Comparison of ENCODE assay signal across 25 cellular contexts in genomic region chr19:13992025-13992424, GRCh38. TPM values are rescaled to one million over a fixed set of nuclear protein-coding genes. Genes with fewer than 3 reads are reported as not detected.
DNase-seq lines count a peak whose midpoint lies in the region; ATAC-seq and TF ChIP-seq lines count a peak whose summit lies in the region.
"Had no signal": no experiment of that assay in that cellular context is flagged by ENCODE, and none has a peak within 500 bp of the region (broad histone marks: within the 10 kb centered on the region; RNA-seq: fewer than 3 reads in every experiment).

No MANE protein-coding gene starts in this region.

- TF ChIP-seq CTCF in CD4-positive, alpha-beta T cell (IDR thresholded peaks at IDR 0.05): no peak

- no peak overlapping the region for H3K4me3 Mint-ChIP-seq in CD4-positive, CD25-positive, alpha-beta regulatory T cell
- H3K4me3 Mint-ChIP-seq in CD4-positive, alpha-beta T cell: no peak overlapping the region
- H3K4me3 Mint-ChIP-seq in T-cell (peak overlapping the region in 1 of 3 donors; percentile 21), memory B cell (no peak overlapping the region)
- H3K4me3 Mint-ChIP-seq in activated CD4-positive, alpha-beta memory T cell treated with anti-CD3 and anti-CD28 coated beads for 36 hours: no peak overlapping the region

- H3K4me3 ChIP-seq in CD4-positive, CD25-positive, alpha-beta regulatory T cell (ENCODE audit: low read depth, low read length): no peak overlapping the region
- H3K4me3 ChIP-seq: GM23248, MG63 had no signal

- no peaks in the 10 kb centered on the region for H3K9me3 Mint-ChIP-seq in CD4-positive, CD25-positive, alpha-beta regulatory T cell
- no peaks in the 10 kb centered on the region for H3K9me3 Mint-ChIP-seq in CD4-positive, alpha-beta T cell
- no peaks in the 10 kb centered on the region for H3K9me3 Mint-ChIP-seq in T-cell
- no peaks in the 10 kb centered on the region for H3K9me3 Mint-ChIP-seq in memory B cell
- no peaks in the 10 kb centered on the region for H3K9me3 Mint-ChIP-seq in activated CD4-positive, alpha-beta memory T cell treated with anti-CD3 and anti-CD28 coated beads for 36 hours

- intact Hi-C loops in CD4-positive, alpha-beta T cell (cut with DNase I, micrococcal nuclease): no loop called here
- intact Hi-C loops in activated CD4-positive, alpha-beta memory T cell treated with anti-CD3 and anti-CD28 coated beads for 36 hours (cut with micrococcal nuclease): no loop called here

- H3K27ac Mint-ChIP-seq in CD4-positive, CD25-positive, alpha-beta regulatory T cell: peak overlapping the region in 2 of 3 donors; percentile 33 to 67
- peak overlapping the region; percentile 64 for H3K27ac Mint-ChIP-seq in CD4-positive, alpha-beta T cell
- H3K27ac Mint-ChIP-seq in T-cell: peak overlapping the region; percentile 34 to 66
- peak overlapping the region; percentile 69 for H3K27ac Mint-ChIP-seq in memory B cell
- no peak overlapping the region for H3K27ac Mint-ChIP-seq in activated CD4-positive, alpha-beta memory T cell treated with anti-CD3 and anti-CD28 coated beads for 36 hours

- no peaks in the 10 kb centered on the region for H3K27me3 ChIP-seq in CD4-positive, CD25-positive, alpha-beta regulatory T cell (ENCODE audit: control insufficient read depth, insufficient read depth, low read length)
- no peaks in the 10 kb centered on the region for H3K27me3 ChIP-seq in CD4-positive, alpha-beta T cell (ENCODE audit: control insufficient read depth, insufficient read depth, low read length)
- H3K27me3 ChIP-seq: MG63 had no signal

- ATAC-seq in CD4-positive, CD25-positive, alpha-beta regulatory T cell (ENCODE audit: low read depth in 2 of 2): no peak
- ATAC-seq in CD4-positive, alpha-beta T cell (ENCODE audit: poor library complexity): no peak
- ATAC-seq in T-cell (replicated peaks in 1 of 4): no peak
- ATAC-seq in memory B cell (ENCODE audit: low read depth): no peak
- ATAC-seq: PC-3 had no signal

- no peaks in the 10 kb centered on the region for H3K9me3 ChIP-seq in CD4-positive, CD25-positive, alpha-beta regulatory T cell (ENCODE audit: control insufficient read depth in 2 of 2, low read length in 2 of 2)
- H3K9me3 ChIP-seq in CD4-positive, alpha-beta T cell (ENCODE audit: control insufficient read depth, low read length): no peaks in the 10 kb centered on the region
- H3K9me3 ChIP-seq: MG63 had no signal

- no peaks in the 10 kb centered on the region for H3K27me3 Mint-ChIP-seq in CD4-positive, CD25-positive, alpha-beta regulatory T cell
- H3K27me3 Mint-ChIP-seq in CD4-positive, alpha-beta T cell: no peaks in the 10 kb centered on the region
- H3K27me3 Mint-ChIP-seq in T-cell (no peaks in the 10 kb centered on the region), memory B cell (no peaks in the 10 kb centered on the region)
- H3K27me3 Mint-ChIP-seq in activated CD4-positive, alpha-beta memory T cell treated with anti-CD3 and anti-CD28 coated beads for 36 hours: no peaks in the 10 kb centered on the region

- POLR2A ChIA-PET in CD4-positive, alpha-beta T cell (lab: Charles Lee): interaction anchor here (2.5 kb wide), 1 partner anchor 40 kb away, joined by 8 read pairs; the partner anchor contains the start of gene IL27RA
- POLR2A ChIA-PET in T-cell (lab: Charles Lee): interaction anchor here (0.5 to 0.6 kb wide), 3 partner anchors 27 to 394 kb away, joined by 3 to 8 read pairs (median 8); no protein-coding TSS in a partner anchor
- POLR2A ChIA-PET in activated CD4-positive, alpha-beta memory T cell treated with anti-CD3 and anti-CD28 coated beads for 36 hours (lab: Charles Lee): no interaction called here

- CTCF ChIA-PET in CD4-positive, alpha-beta T cell (lab: Charles Lee): interaction anchor here (1.8 kb wide), 1 partner anchor 11 kb away, joined by 4 read pairs; no protein-coding TSS in a partner anchor
- CTCF ChIA-PET in T-cell (lab: Charles Lee): interaction anchor here in 1 of 2 donors (0.7 kb wide), 1 partner anchor 165 kb away, joined by 3 read pairs; no protein-coding TSS in a partner anchor
- CTCF ChIA-PET in activated CD4-positive, alpha-beta memory T cell treated with anti-CD3 and anti-CD28 coated beads for 36 hours (lab: Charles Lee): no interaction called here

- H3K4me1 Mint-ChIP-seq in CD4-positive, CD25-positive, alpha-beta regulatory T cell: peaks cover 0 to 43% (median 9%) of the 10 kb centered on the region in 4 donors
- H3K4me1 Mint-ChIP-seq in CD4-positive, alpha-beta T cell (ENCODE audit: low read depth): peaks cover 37% of the 10 kb centered on the region
- peaks cover 44 to 48% (median 48%) of the 10 kb centered on the region in 3 donors for H3K4me1 Mint-ChIP-seq in T-cell
- H3K4me1 Mint-ChIP-seq in memory B cell: peaks cover 28% of the 10 kb centered on the region
- H3K4me1 Mint-ChIP-seq in activated CD4-positive, alpha-beta memory T cell treated with anti-CD3 and anti-CD28 coated beads for 36 hours (ENCODE audit: low read depth): peaks cover 30% of the 10 kb centered on the region

- DNase-seq in CD4-positive, CD25-positive, alpha-beta regulatory T cell: no peak
- DNase-seq in CD4-positive, alpha-beta T cell: no peak
- DNase-seq in T-cell: no peak
- DNase-seq in memory B cell (ENCODE audit: low spot score in 2 of 2): no peak
- no peak for DNase-seq in activated CD4-positive, alpha-beta memory T cell treated with anti-CD3 and anti-CD28 coated beads for 36 hours
- no peak for DNase-seq in GM03348 (ENCODE audit: low spot score)
- no peak for DNase-seq in putamen (ENCODE audit: low spot score)
- no peak for DNase-seq in activated T-cell treated with anti-CD3 and anti-CD28 coated beads, Interleukin-2, amount 50 U/mL, for 48 hours
- DNase-seq: Calu3; DMS79 treated with DMSO at 0.1 percent for 48 hours; GF-D8; GM23248; H7; KBM-7; MG63; NCI-H1105 treated with DMSO at 0.1 percent for 48 hours; NCI-H146; NCI-H1930; NCI-H2107; NCI-H524; NCI-H774; NK-92 treated with Interleukin-12 subunit alpha and Interleukin-12 subunit beta, amount 100 ng/mL, for 24 hours; PC-3 had no signal

- peaks cover 31% of the 10 kb centered on the region for H3K36me3 Mint-ChIP-seq in CD4-positive, CD25-positive, alpha-beta regulatory T cell
- peaks cover 46% of the 10 kb centered on the region for H3K36me3 Mint-ChIP-seq in CD4-positive, alpha-beta T cell (ENCODE audit: low read depth)
- H3K36me3 Mint-ChIP-seq in T-cell (peaks cover 30% of the 10 kb centered on the region), memory B cell (peaks cover 26% of the 10 kb centered on the region)
- peaks cover 19% of the 10 kb centered on the region for H3K36me3 Mint-ChIP-seq in activated CD4-positive, alpha-beta memory T cell treated with anti-CD3 and anti-CD28 coated beads for 36 hours

- peaks cover 6% of the 10 kb centered on the region for H3K36me3 ChIP-seq in CD4-positive, CD25-positive, alpha-beta regulatory T cell (ENCODE audit: control insufficient read depth, insufficient read depth, low read length)

- H3K27ac ChIP-seq in CD4-positive, CD25-positive, alpha-beta regulatory T cell (ENCODE audit: insufficient read depth, low read length, poor library complexity, severe bottlenecking): no peak overlapping the region
- H3K27ac ChIP-seq in CD4-positive, alpha-beta T cell (ENCODE audit: low read depth, low read length): no peak overlapping the region
- H3K27ac ChIP-seq: GM23248 had no signal

- H3K4me1 ChIP-seq in CD4-positive, CD25-positive, alpha-beta regulatory T cell (ENCODE audit: control insufficient read depth, insufficient read depth, low read length, poor library complexity, severe bottlenecking): peaks cover 25% of the 10 kb centered on the region

RNA-seq across cellular contexts. Expression of gene RFX1, which starts 14.1 kb away (rescaled TPM):
- 23.2 TPM for total RNA-seq in CD4-positive, CD25-positive, alpha-beta regulatory T cell
- polyA plus RNA-seq in CD4-positive, CD25-positive, alpha-beta regulatory T cell: 1 to 10 TPM in 2 of 4 donors, under 1 TPM in 2; 0.48 to 1.6 (median 0.83) TPM
- total RNA-seq in CD4-positive, alpha-beta T cell: 10 to 100 TPM; 14.6 to 16.3 TPM
- 10 to 100 TPM; 18.4 to 27.1 (median 23.1) TPM for total RNA-seq in T-cell
- total RNA-seq in activated CD4-positive, alpha-beta memory T cell treated with anti-CD3 and anti-CD28 coated beads for 36 hours: 10 to 100 TPM; 14.4 to 15.2 TPM

RNA-seq across cellular contexts. Expression of gene RLN3, which starts 35.9 kb away (rescaled TPM):
- not detected for total RNA-seq in CD4-positive, CD25-positive, alpha-beta regulatory T cell
- under 1 TPM in 1 of 4 donors, not detected in 3; 0.55 TPM for polyA plus RNA-seq in CD4-positive, CD25-positive, alpha-beta regulatory T cell
- not detected for total RNA-seq in CD4-positive, alpha-beta T cell
- total RNA-seq in T-cell: not detected
- total RNA-seq in activated CD4-positive, alpha-beta memory T cell treated with anti-CD3 and anti-CD28 coated beads for 36 hours: not detected
- total RNA-seq: A673, Calu3, GM23248, H7, HT-29, PC-3 had no signal
- polyA plus RNA-seq: GM23248 had no signal

RNA-seq across cellular contexts. Expression of gene IL27RA, which starts 39.5 kb away (rescaled TPM):
- 51.9 TPM for total RNA-seq in CD4-positive, CD25-positive, alpha-beta regulatory T cell
- polyA plus RNA-seq in CD4-positive, CD25-positive, alpha-beta regulatory T cell: 10 to 100 TPM; 71.2 to 78.4 (median 74.6) TPM
- total RNA-seq in CD4-positive, alpha-beta T cell: 10 to 100 TPM; 25.0 to 26.7 TPM
- total RNA-seq in T-cell: 10 to 100 TPM; 44.2 to 82.4 (median 66.5) TPM
- 10 to 100 TPM; 61.9 to 62.0 TPM for total RNA-seq in activated CD4-positive, alpha-beta memory T cell treated with anti-CD3 and anti-CD28 coated beads for 36 hours

RNA-seq across cellular contexts. Expression of gene DCAF15, which starts 39.7 kb away (rescaled TPM):
- 82.9 TPM for total RNA-seq in CD4-positive, CD25-positive, alpha-beta regulatory T cell
- 1 to 10 TPM; 5.3 to 7.5 (median 5.9) TPM for polyA plus RNA-seq in CD4-positive, CD25-positive, alpha-beta regulatory T cell
- 10 to 100 TPM; 84.9 to 85.0 TPM for total RNA-seq in CD4-positive, alpha-beta T cell
- 100 to 1,000 TPM in 3 of 5 donors, 10 to 100 TPM in 2; 67.3 to 118 (median 110) TPM for total RNA-seq in T-cell
- total RNA-seq in activated CD4-positive, alpha-beta memory T cell treated with anti-CD3 and anti-CD28 coated beads for 36 hours: 10 to 100 TPM; 67.0 to 72.0 TPM

RNA-seq across cellular contexts. Expression of gene PODNL1, which starts 53.8 kb away (rescaled TPM):
- not detected for total RNA-seq in CD4-positive, CD25-positive, alpha-beta regulatory T cell
- polyA plus RNA-seq in CD4-positive, CD25-positive, alpha-beta regulatory T cell: under 1 TPM in 1 of 4 donors, not detected in 3; 0.52 TPM
- not detected for total RNA-seq in CD4-positive, alpha-beta T cell
- total RNA-seq in T-cell: under 1 TPM in 1 of 5 donors, not detected in 4; 0.09 TPM
- total RNA-seq in activated CD4-positive, alpha-beta memory T cell treated with anti-CD3 and anti-CD28 coated beads for 36 hours: under 1 TPM; 0.34 to 0.50 TPM
- total RNA-seq: A673, Calu3, PC-3 had no signal
